Comparison of ENCODE assay signal across 1 cellular context in the genomic region with DNA sequence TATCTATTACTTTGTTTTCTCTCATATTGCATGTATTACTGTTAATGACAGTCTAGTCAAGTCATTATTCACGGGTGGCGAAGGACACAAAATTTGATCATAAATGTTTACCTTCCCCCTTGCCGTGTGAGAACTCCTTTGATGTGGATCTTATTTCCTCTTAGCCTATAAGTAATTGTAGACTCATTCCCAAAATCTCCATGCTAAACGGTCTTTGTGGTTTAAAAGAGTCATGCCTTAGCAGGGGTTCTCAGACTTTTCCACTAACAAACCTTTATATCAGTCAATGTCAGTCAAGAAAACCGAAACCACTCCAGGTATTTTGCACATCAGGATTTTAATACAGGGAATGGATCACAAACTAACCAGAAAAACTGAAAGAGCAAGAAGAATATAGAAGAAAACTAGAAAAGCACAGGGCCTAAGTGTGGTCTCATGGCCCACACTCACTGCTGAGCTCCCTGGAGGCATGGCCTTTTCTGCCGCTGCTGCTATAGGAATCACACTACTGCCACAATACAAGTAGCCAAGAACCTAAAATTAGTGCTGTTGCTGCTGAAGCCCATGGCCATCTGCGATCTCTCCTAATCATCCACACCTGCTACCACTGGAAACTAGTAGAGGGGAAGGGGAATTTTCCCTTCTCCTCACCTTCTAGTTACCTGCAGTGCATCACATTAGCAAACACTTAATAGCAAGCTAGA.
TF ChIP-seq lines count a peak whose summit lies in the region.

No MANE protein-coding gene starts in this region.

TF ChIP-seq in H1, 55 proteins besides CTCF, POLR2A, EP300 and RAD21:
- TF ChIP-seq SUZ12 (IDR thresholded peaks at IDR 0.05; ENCODE audit: low read length) = no peak
- no peak for TF ChIP-seq CBX8 (IDR thresholded peaks at IDR 0.05; ENCODE audit: borderline replicate concordance, low read depth, low read length)
- no peak for TF ChIP-seq BCL11A (IDR thresholded peaks at IDR 0.05; ENCODE audit: low read depth in 2 of 2, low read length in 2 of 2)
- TF ChIP-seq, protein P1, sequence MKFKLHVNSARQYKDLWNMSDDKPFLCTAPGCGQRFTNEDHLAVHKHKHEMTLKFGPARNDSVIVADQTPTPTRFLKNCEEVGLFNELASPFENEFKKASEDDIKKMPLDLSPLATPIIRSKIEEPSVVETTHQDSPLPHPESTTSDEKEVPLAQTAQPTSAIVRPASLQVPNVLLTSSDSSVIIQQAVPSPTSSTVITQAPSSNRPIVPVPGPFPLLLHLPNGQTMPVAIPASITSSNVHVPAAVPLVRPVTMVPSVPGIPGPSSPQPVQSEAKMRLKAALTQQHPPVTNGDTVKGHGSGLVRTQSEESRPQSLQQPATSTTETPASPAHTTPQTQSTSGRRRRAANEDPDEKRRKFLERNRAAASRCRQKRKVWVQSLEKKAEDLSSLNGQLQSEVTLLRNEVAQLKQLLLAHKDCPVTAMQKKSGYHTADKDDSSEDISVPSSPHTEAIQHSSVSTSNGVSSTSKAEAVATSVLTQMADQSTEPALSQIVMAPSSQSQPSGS (IDR thresholded peaks at IDR 0.05; ENCODE audit: low read length) = no peak
- TF ChIP-seq ZNF274 (IDR thresholded peaks at IDR 0.05; ENCODE audit: borderline replicate concordance, extremely low read depth, low read length) = no peak
- TF ChIP-seq KDM5A (IDR thresholded peaks at IDR 0.05; ENCODE audit: low read length) = no peak
- TF ChIP-seq RNF2 (IDR thresholded peaks at IDR 0.05; ENCODE audit: borderline replicate concordance, low read depth, low read length, missing control alignments, poor library complexity, severe bottlenecking) = no peak
- no peak for TF ChIP-seq BRCA1 (IDR thresholded peaks at IDR 0.05; ENCODE audit: low read depth, low read length)
- TF ChIP-seq SIN3A (conservative IDR thresholded peaks at IDR 0.05 in 1 of 2, IDR thresholded peaks at IDR 0.05 in 1 of 2; ENCODE audit: low read depth in 1 of 2, low read length in 2 of 2) = no peak
- no peak for TF ChIP-seq MAFK (IDR thresholded peaks at IDR 0.05; ENCODE audit: low read depth, low read length)
- no peak for TF ChIP-seq CREB1 (IDR thresholded peaks at IDR 0.05)
